In the genomic region with DNA sequence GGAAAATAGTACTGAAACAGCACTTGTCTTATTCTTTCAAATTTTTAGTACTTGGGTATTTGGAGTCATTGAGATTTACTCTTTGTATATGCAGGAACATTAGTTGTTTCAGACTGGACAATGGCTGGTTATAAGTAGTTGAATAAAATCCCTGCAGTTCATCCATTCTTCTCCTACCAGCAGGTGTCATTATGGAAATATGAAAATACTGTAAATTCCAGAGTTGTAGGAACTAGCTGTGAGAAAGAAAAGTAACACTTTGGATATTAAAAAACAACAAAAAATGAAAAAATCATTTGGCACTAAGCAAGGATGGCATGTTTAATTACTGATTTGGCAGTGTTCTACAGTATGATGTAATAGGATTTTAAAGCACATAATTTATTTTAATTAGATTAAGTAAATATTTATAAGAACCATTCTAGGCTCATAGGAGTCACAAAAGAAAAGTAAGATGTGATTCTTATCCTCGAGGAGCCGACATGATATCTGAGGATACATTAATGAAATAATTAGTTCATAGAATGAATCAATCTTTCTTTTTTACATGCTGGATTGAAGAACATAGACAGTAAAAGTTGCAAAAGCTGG, we compare ENCODE assay signal across 10 cellular contexts.
DNase-seq lines count a peak whose midpoint lies in the region; ATAC-seq and TF ChIP-seq lines count a peak whose summit lies in the region.
"Had no signal": no experiment of that assay in that cellular context is flagged by ENCODE, and none has a peak within 500 bp of the region (broad histone marks: within the 10 kb centered on the region; RNA-seq: fewer than 3 reads in every experiment).

No MANE protein-coding gene starts in this region.

- H3K36me3 ChIP-seq in heart left ventricle: no peaks in the 10 kb centered on the region
- H3K36me3 ChIP-seq in hepatocyte (replicated peaks; ENCODE audit: insufficient read depth, low read depth): no peaks in the 10 kb centered on the region
- no peaks in the 10 kb centered on the region for H3K36me3 ChIP-seq in upper lobe of right lung

- no peak overlapping the region for H2AFZ ChIP-seq in hepatocyte

- H3K27ac Mint-ChIP-seq in stimulated activated memory B cell treated with anti-CD40 and anti-IgM and Interleukin-4, amounts not matched to agents 10 μg/mL and 1 μg/mL and 100 μg/mL, for 72 hours: no peak overlapping the region
- H3K27ac Mint-ChIP-seq: activated naive CD4-positive, alpha-beta T cell treated with anti-CD3 and anti-CD28 coated beads, Interleukin-2, amount 50 U/mL, for 72 hours had no signal

- H3K36me3 Mint-ChIP-seq in stimulated activated memory B cell treated with anti-CD40 and anti-IgM and Interleukin-4, amounts not matched to agents 10 μg/mL and 1 μg/mL and 100 μg/mL, for 72 hours: no peaks in the 10 kb centered on the region

- WGBS in heart left ventricle, 4 donors: 58 to 73% (median 67%) methylated on average over 2 of the region's 2 CpGs
- WGBS in right cardiac atrium: 49% methylated on average over 2 of the region's 2 CpGs
- WGBS in hepatocyte (ENCODE audit: low lambda C conversion rate, missing lambda C conversion rate): 86% methylated on average over 2 of the region's 2 CpGs

- H3K4me1 ChIP-seq in heart left ventricle (peaks cover 0 to 4% (median 0%) of the 10 kb centered on the region in 12 donors), right cardiac atrium (ENCODE audit: control insufficient read depth, insufficient read depth, low read length) (no peaks in the 10 kb centered on the region), hepatocyte (ENCODE audit: insufficient read depth) (no peaks in the 10 kb centered on the region), upper lobe of right lung (peaks cover 5% of the 10 kb centered on the region)

- intact Hi-C loops in heart left ventricle (cut with DNase I) (loop anchor here in 4 of 10 donors (10.0 kb wide), 2 partner anchors 364 to 634 kb away; no protein-coding TSS in a partner anchor), right cardiac atrium (cut with DNase I) (no loop called here), upper lobe of right lung (cut with DNase I) (no loop called here)

- no peaks in the 10 kb centered on the region for H4K20me1 ChIP-seq in hepatocyte (ENCODE audit: insufficient read depth, poor library complexity, severe bottlenecking)

- peaks cover 6% of the 10 kb centered on the region for H3K4me1 Mint-ChIP-seq in stimulated activated memory B cell treated with anti-CD40 and anti-IgM and Interleukin-4, amounts not matched to agents 10 μg/mL and 1 μg/mL and 100 μg/mL, for 72 hours

- H3K9me2 ChIP-seq in hepatocyte (replicated peaks; ENCODE audit: insufficient read depth): no peaks in the 10 kb centered on the region

- H3K27ac ChIP-seq in heart left ventricle (no peak overlapping the region), right cardiac atrium (ENCODE audit: low read length) (no peak overlapping the region), VCaP (no peak overlapping the region), hepatocyte (no peak overlapping the region), upper lobe of right lung (no peak overlapping the region)

- ATAC-seq in heart left ventricle: no peak
- ATAC-seq in right cardiac atrium: no peak
- no peak for ATAC-seq in upper lobe of right lung
- ATAC-seq in stimulated activated memory B cell treated with anti-CD40 and anti-IgM and Interleukin-4, amounts not matched to agents 10 μg/mL and 1 μg/mL and 100 μg/mL, for 72 hours: no peak
- ATAC-seq in HG03097 (IDR thresholded peaks at IDR 0.05; ENCODE audit: low FRiP score, unreplicated experiment): no peak
- ATAC-seq: activated naive CD4-positive, alpha-beta T cell treated with anti-CD3 and anti-CD28 coated beads, Interleukin-2, amount 50 U/mL, for 72 hours had no signal

- H3K4me3 Mint-ChIP-seq in stimulated activated memory B cell treated with anti-CD40 and anti-IgM and Interleukin-4, amounts not matched to agents 10 μg/mL and 1 μg/mL and 100 μg/mL, for 72 hours: no peak overlapping the region

- no peaks in the 10 kb centered on the region for H3K9me3 ChIP-seq in heart left ventricle
- no peaks in the 10 kb centered on the region for H3K9me3 ChIP-seq in right cardiac atrium (ENCODE audit: control insufficient read depth, low read length)
- H3K9me3 ChIP-seq in hepatocyte (ENCODE audit: low read depth): no peaks in the 10 kb centered on the region
- no peaks in the 10 kb centered on the region for H3K9me3 ChIP-seq in upper lobe of right lung

- H3K4me2 ChIP-seq in hepatocyte: no peak overlapping the region

- TF ChIP-seq CTCF in heart left ventricle (IDR thresholded peaks at IDR 0.05) (peak in 9 of 12 donors; percentile 24 to 56 (median 47)), VCaP (conservative IDR thresholded peaks at IDR 0.05) (peak; percentile 59), hepatocyte (IDR thresholded peaks at IDR 0.05; ENCODE audit: poor library complexity) (peak; percentile 31), upper lobe of right lung (IDR thresholded peaks at IDR 0.05) (peak; percentile 41)

- H3K27me3 ChIP-seq in heart left ventricle: no peaks in the 10 kb centered on the region
- no peaks in the 10 kb centered on the region for H3K27me3 ChIP-seq in right cardiac atrium (ENCODE audit: control insufficient read depth, insufficient read depth)
- no peaks in the 10 kb centered on the region for H3K27me3 ChIP-seq in hepatocyte
- no peaks in the 10 kb centered on the region for H3K27me3 ChIP-seq in upper lobe of right lung

- H3K79me2 ChIP-seq in hepatocyte: no peaks in the 10 kb centered on the region

- TF ChIP-seq POLR2A in heart left ventricle (IDR thresholded peaks at IDR 0.05): no peak

- H3K27me3 Mint-ChIP-seq in stimulated activated memory B cell treated with anti-CD40 and anti-IgM and Interleukin-4, amounts not matched to agents 10 μg/mL and 1 μg/mL and 100 μg/mL, for 72 hours: no peaks in the 10 kb centered on the region

- H3K4me3 ChIP-seq in heart left ventricle: no peak overlapping the region
- no peak overlapping the region for H3K4me3 ChIP-seq in right cardiac atrium (ENCODE audit: low read length)
- H3K4me3 ChIP-seq in hepatocyte: no peak overlapping the region
- H3K4me3 ChIP-seq in upper lobe of right lung: no peak overlapping the region

- DNase-seq in heart left ventricle: no peak
- no peak for DNase-seq in right cardiac atrium
- DNase-seq in hepatocyte (ENCODE audit: low spot score): no peak
- no peak for DNase-seq in upper lobe of right lung
- DNase-seq in SKM-1 treated with dmso at 0.1 percent for 144 hours (lab: John Stamatoyannopoulos, UW; ENCODE audit: unreplicated experiment): no peak
- DNase-seq: C1 segment of cervical spinal cord had no signal

- H3K9me3 Mint-ChIP-seq in stimulated activated memory B cell treated with anti-CD40 and anti-IgM and Interleukin-4, amounts not matched to agents 10 μg/mL and 1 μg/mL and 100 μg/mL, for 72 hours: no peaks in the 10 kb centered on the region
